Comparison of ENCODE assay signal across 1 cellular context in the genomic region with DNA sequence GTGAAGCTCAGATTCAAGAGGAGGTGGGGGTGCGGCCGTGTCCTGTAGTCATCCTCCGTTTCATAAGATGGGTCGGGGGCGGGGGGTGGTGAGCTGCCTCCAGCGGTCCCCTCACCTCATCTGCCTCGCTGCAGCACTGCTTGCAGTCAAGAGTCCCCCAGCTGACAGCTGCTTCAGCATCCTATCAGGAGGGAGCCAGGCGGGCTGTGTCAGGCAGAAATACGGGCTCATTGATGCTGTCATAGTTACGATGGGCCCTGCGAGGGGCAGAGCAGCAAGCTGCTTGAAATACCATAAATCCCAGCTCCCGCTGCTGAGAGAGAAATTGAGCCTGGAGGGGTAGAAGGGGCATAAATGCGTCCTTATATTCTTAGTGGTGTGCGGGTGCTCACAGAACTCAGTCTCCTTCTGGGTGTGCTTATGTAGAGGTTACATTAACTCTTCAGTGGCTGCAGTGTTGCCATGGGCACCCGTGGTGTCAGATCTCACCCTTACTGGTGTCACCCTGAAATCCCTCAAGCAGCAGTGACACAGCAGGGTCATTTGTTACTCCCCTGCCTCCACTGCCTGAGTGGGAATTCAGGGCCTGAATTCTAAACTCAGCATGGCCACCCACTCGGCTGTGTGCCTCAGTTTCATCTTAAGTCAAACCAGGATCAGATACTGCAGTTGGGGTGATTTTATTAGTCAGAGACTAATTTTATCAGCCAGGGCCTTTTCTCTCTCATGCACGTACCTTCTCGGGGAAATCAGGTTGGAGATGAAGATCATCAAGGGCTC.
A peak's percentile ranks its signal among the peaks of the same experiment; 100 is the strongest.
TF ChIP-seq lines count a peak whose summit lies in the region.

No MANE protein-coding gene starts in this region.

TF ChIP-seq in GM12878, 131 proteins besides CTCF, POLR2A, EP300 and RAD21:
- TF ChIP-seq, protein P1, sequence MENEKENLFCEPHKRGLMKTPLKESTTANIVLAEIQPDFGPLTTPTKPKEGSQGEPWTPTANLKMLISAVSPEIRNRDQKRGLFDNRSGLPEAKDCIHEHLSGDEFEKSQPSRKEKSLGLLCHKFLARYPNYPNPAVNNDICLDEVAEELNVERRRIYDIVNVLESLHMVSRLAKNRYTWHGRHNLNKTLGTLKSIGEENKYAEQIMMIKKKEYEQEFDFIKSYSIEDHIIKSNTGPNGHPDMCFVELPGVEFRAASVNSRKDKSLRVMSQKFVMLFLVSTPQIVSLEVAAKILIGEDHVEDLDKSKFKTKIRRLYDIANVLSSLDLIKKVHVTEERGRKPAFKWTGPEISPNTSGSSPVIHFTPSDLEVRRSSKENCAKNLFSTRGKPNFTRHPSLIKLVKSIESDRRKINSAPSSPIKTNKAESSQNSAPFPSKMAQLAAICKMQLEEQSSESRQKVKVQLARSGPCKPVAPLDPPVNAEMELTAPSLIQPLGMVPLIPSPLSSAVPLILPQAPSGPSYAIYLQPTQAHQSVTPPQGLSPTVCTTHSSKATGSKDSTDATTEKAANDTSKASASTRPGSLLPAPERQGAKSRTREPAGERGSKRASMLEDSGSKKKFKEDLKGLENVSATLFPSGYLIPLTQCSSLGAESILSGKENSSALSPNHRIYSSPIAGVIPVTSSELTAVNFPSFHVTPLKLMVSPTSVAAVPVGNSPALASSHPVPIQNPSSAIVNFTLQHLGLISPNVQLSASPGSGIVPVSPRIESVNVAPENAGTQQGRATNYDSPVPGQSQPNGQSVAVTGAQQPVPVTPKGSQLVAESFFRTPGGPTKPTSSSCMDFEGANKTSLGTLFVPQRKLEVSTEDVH (IDR thresholded peaks at IDR 0.05; ENCODE audit: low read depth, partially characterized antibody) = no peak
- TF ChIP-seq JUND (IDR thresholded peaks at IDR 0.05; ENCODE audit: low read depth, low read length) (no peak), BHLHE40 (IDR thresholded peaks at IDR 0.05; ENCODE audit: borderline replicate concordance in 1 of 2, low read depth in 2 of 2, low read length in 1 of 2) (no peak), SMAD1 (IDR thresholded peaks at IDR 0.05; ENCODE audit: low read depth, partially characterized antibody) (no peak), POLR2AphosphoS5 (IDR thresholded peaks at IDR 0.05; ENCODE audit: low read length) (0 out of 2 replicates have a peak, but pooled peaks have one; percentile 20)
TF ChIP-seq in GM12878: peak in this region for 1.
